Comparison of ENCODE assay signal across 8 cellular contexts in genomic region chr11:108496643-108497256, GRCh38. TPM values are rescaled to one million over a fixed set of nuclear protein-coding genes. Genes with fewer than 3 reads are reported as not detected.
DNase-seq lines count a peak whose midpoint lies in the region; ATAC-seq, FAIRE-seq and TF ChIP-seq lines count a peak whose summit lies in the region.

No MANE protein-coding gene starts in this region.

- no peak overlapping the region for H3K4ac ChIP-seq in H1 (replicated peaks; ENCODE audit: insufficient read length, low read depth, low read length)

- ATAC-seq in HG03439 (IDR thresholded peaks at IDR 0.05; ENCODE audit: unreplicated experiment), result no peak
- no peak for ATAC-seq in GM21367 (IDR thresholded peaks at IDR 0.05; ENCODE audit: unreplicated experiment)

- H3K56ac ChIP-seq in H1 (replicated peaks; ENCODE audit: insufficient read length, low read depth, low read length), result no peak overlapping the region

- TF ChIP-seq POLR2A in H1 (IDR thresholded peaks at IDR 0.05; ENCODE audit: control extremely low read depth in 1 of 2, low read depth in 2 of 2, low read length in 2 of 2), result no peak

- H3K79me2 ChIP-seq in H1 (ENCODE audit: control insufficient read depth in 1 of 2, insufficient read depth in 2 of 2, low read length in 2 of 2), result no peaks in the 10 kb centered on the region

- H3K27me3 ChIP-seq in CD8-positive, alpha-beta memory T cell (ENCODE audit: insufficient read depth, low read length, poor library complexity, severe bottlenecking), result no peaks in the 10 kb centered on the region
- H3K27me3 ChIP-seq in H1 (replicated peaks in 1 of 4; ENCODE audit: control insufficient read depth in 3 of 4, extremely low read depth in 1 of 4, insufficient read depth in 3 of 4, low read length in 3 of 4) (peaks cover 0 to 6% (median 2%) of the 10 kb centered on the region in 4 experiments; a peak in 3 of 7 replicates), neuron (ENCODE audit: insufficient read depth, low read length) (no peaks in the 10 kb centered on the region)

- no peak overlapping the region for H3K14ac ChIP-seq in H1 (ENCODE audit: insufficient read length)

- H2BK12ac ChIP-seq in H1 (ENCODE audit: low read depth, low read length), result no peak overlapping the region

- no peak for TF ChIP-seq RAD21 in H1 (IDR thresholded peaks at IDR 0.05 in 1 of 2, conservative IDR thresholded peaks at IDR 0.05 in 1 of 2; ENCODE audit: low read depth in 2 of 2, low read length in 2 of 2)

- H2BK5ac ChIP-seq in H1 (ENCODE audit: low read depth, low read length), result no peak overlapping the region; the same call in 1 of the 2 replicates

- H3K79me1 ChIP-seq in H1 (ENCODE audit: low read depth, low read length), result no peaks in the 10 kb centered on the region

- no peak for TF ChIP-seq CTCF in LNCaP clone FGC (IDR thresholded peaks at IDR 0.05; ENCODE audit: control insufficient read depth, extremely low read depth, insufficient read depth)
- TF ChIP-seq CTCF in H1 (IDR thresholded peaks at IDR 0.05; ENCODE audit: control extremely low read depth in 1 of 3, insufficient read depth in 1 of 3, low read depth in 1 of 3, low read length in 3 of 3), result no peak

- no peaks in the 10 kb centered on the region for H4K20me1 ChIP-seq in H1 (replicated peaks in 1 of 2; ENCODE audit: control insufficient read depth in 1 of 2, insufficient read depth in 2 of 2, low read length in 2 of 2)

- 84% methylated on average over 7 of the region's 7 CpGs; no CpG with 5 or more reads in 1 of the 2 experiments for WGBS in H1 (ENCODE audit: extremely low coverage in 1 of 2, insufficient coverage in 1 of 2, insufficient read length in 1 of 2, insufficient replicate concordance in 2 of 2, low coverage in 1 of 2, low lambda C conversion rate in 2 of 2, missing lambda C conversion rate in 1 of 2), 2 experiments

- H2AFZ ChIP-seq in H1 (ENCODE audit: low read length), result no peak overlapping the region
- H2AFZ ChIP-seq in neuron (ENCODE audit: low read depth, low read length), result peak overlapping the region; percentile 98

- H3K9me3 Mint-ChIP-seq in CD8-positive, alpha-beta memory T cell, result no peaks in the 10 kb centered on the region

- no peak overlapping the region for H2BK15ac ChIP-seq in H1 (ENCODE audit: low read length)

- FAIRE-seq in H1 (lab: Jason Lieb, UNC), result no peak

- no peaks in the 10 kb centered on the region for H3K9me3 ChIP-seq in CD8-positive, alpha-beta memory T cell (ENCODE audit: low read length)
- H3K9me3 ChIP-seq in H1 (ENCODE audit: insufficient read depth in 2 of 2, low read depth in 1 of 2, low read length in 1 of 2) (no peaks in the 10 kb centered on the region), neuron (ENCODE audit: low read length) (no peaks in the 10 kb centered on the region)

- H4K91ac ChIP-seq in H1 (replicated peaks; ENCODE audit: insufficient read length, low read length), result no peak overlapping the region

- no peak overlapping the region for H4K8ac ChIP-seq in H1 (ENCODE audit: extremely low read depth, insufficient read depth, low read length)

- H3K36me3 Mint-ChIP-seq in CD8-positive, alpha-beta memory T cell, result peaks cover 0 to 7% (median 0%) of the 10 kb centered on the region in 3 donors

- peaks cover 22 to 42% (median 41%) of the 10 kb centered on the region in 3 donors for H3K4me1 Mint-ChIP-seq in CD8-positive, alpha-beta memory T cell

- H3K27ac Mint-ChIP-seq in CD8-positive, alpha-beta memory T cell, result peak overlapping the region; percentile 92 to 100 (median 99)

- peak overlapping the region; percentile 75 for H3K4me3 ChIP-seq in CD8-positive, alpha-beta memory T cell (ENCODE audit: low read length)
- H3K4me3 ChIP-seq in LNCaP clone FGC (ENCODE audit: low read depth, low read length), result no peak overlapping the region
- peak overlapping the region in 3 of 4 experiments; percentile 44 to 83 (median 47); a peak in 4 of 8 replicates for H3K4me3 ChIP-seq in H1 (ENCODE audit: extremely low read depth in 1 of 4, insufficient read depth in 2 of 4, low read depth in 3 of 4, low read length in 4 of 4)
- peak overlapping the region; percentile 64 for H3K4me3 ChIP-seq in neuron (ENCODE audit: low read length)

- TF ChIP-seq EP300 in H1 (IDR thresholded peaks at IDR 0.05; ENCODE audit: borderline replicate concordance in 1 of 2, low read depth in 2 of 2, low read length in 2 of 2), result no peak

- CTCF ChIA-PET in CD8-positive, alpha-beta memory T cell (lab: Charles Lee), result no interaction called here
- CTCF ChIA-PET in H1 (lab: Charles Lee; ENCODE audit: partially characterized antibody), result no interaction called here

- H2BK120ac ChIP-seq in H1 (replicated peaks; ENCODE audit: low read depth, low read length), result no peak overlapping the region

- peak overlapping the region; percentile 72 to 81 for H3K4me2 ChIP-seq in H1 (ENCODE audit: insufficient read depth in 1 of 2, low read depth in 2 of 2, low read length in 2 of 2)

- DNase-seq in CD8-positive, alpha-beta memory T cell, result no peak
- DNase-seq in LNCaP clone FGC (ENCODE audit: low read depth) (peak; percentile 37), H1 (ENCODE audit: low read depth in 1 of 2, low spot score in 2 of 2) (no peak), OCI-M2 (lab: John Stamatoyannopoulos, UW; ENCODE audit: unreplicated experiment) (no peak)
- DNase-seq in activated CD4-positive, alpha-beta T cell treated with anti-CD3 and anti-CD28 coated beads, Interleukin-2, amount 50 U/mL, for 1 hour, result no peak

- H3K4me1 ChIP-seq in CD8-positive, alpha-beta memory T cell (ENCODE audit: insufficient read depth, low read length), result peaks cover 10% of the 10 kb centered on the region
- H3K4me1 ChIP-seq in H1 (replicated peaks in 1 of 4; ENCODE audit: control insufficient read depth in 3 of 4, insufficient read depth in 4 of 4, low read length in 3 of 4), result peaks cover 0 to 7% (median 2%) of the 10 kb centered on the region in 4 experiments; a peak in 6 of 7 replicates
- peaks cover 7% of the 10 kb centered on the region for H3K4me1 ChIP-seq in neuron (ENCODE audit: insufficient read depth, low read length)

- H3K4me3 Mint-ChIP-seq in CD8-positive, alpha-beta memory T cell, result peak overlapping the region; percentile 94 to 100 (median 98)

- POLR2A ChIA-PET in CD8-positive, alpha-beta memory T cell (lab: Charles Lee), result interaction anchor here (0.7 to 1.1 kb wide), 2 partner anchors 28 to 260 kb away, joined by 3 to 4 read pairs; no protein-coding TSS in a partner anchor
- POLR2A ChIA-PET in H1 (lab: Charles Lee; ENCODE audit: partially characterized antibody), result no interaction called here

- no peak overlapping the region for H3K23ac ChIP-seq in H1 (ENCODE audit: insufficient read length)

- no peak overlapping the region for H2AK5ac ChIP-seq in H1 (ENCODE audit: low read depth, low read length)

- H3K27me3 Mint-ChIP-seq in CD8-positive, alpha-beta memory T cell, result peaks cover 0 to 4% of the 10 kb centered on the region in 2 donors

- no peak overlapping the region; a peak in 1 of 7 replicates for H3K9ac ChIP-seq in H1 (replicated peaks in 1 of 4; ENCODE audit: extremely low read depth in 1 of 4, low read depth in 3 of 4, low read length in 3 of 4)

- peak overlapping the region; percentile 81 for H3K27ac ChIP-seq in CD8-positive, alpha-beta memory T cell (ENCODE audit: low read depth, low read length)
- H3K27ac ChIP-seq in H1 (ENCODE audit: low read depth, low read length), result no peak overlapping the region

- H3K18ac ChIP-seq in H1 (ENCODE audit: extremely low read depth, low read length), result no peak overlapping the region

- no peak overlapping the region for H2BK20ac ChIP-seq in H1 (ENCODE audit: low read length)

- H3K36me3 ChIP-seq in CD8-positive, alpha-beta memory T cell (ENCODE audit: insufficient read depth, low read length), result no peaks in the 10 kb centered on the region
- H3K36me3 ChIP-seq in H1 (ENCODE audit: control insufficient read depth in 2 of 4, insufficient read depth in 4 of 4, low read length in 3 of 4) (no peaks in the 10 kb centered on the region), neuron (ENCODE audit: insufficient read depth, low read length) (no peaks in the 10 kb centered on the region)

- H4K5ac ChIP-seq in H1 (ENCODE audit: insufficient read length, low read depth, low read length), result no peak overlapping the region

- peaks cover 6% of the 10 kb centered on the region; the same call in 1 of the 2 replicates for H3K23me2 ChIP-seq in H1 (ENCODE audit: low read depth, low read length)

TF ChIP-seq in H1, 55 proteins besides CTCF, POLR2A, EP300 and RAD21:
- TF ChIP-seq KDM4A (IDR thresholded peaks at IDR 0.05; ENCODE audit: low read depth, low read length, severe bottlenecking) (no peak), RFX5 (IDR thresholded peaks at IDR 0.05; ENCODE audit: borderline replicate concordance, low read depth, low read length) (no peak), RXRA (IDR thresholded peaks at IDR 0.05; ENCODE audit: insufficient read depth, low read depth, low read length) (no peak), TAF7 (optimal IDR thresholded peaks at IDR 0.05; ENCODE audit: borderline replicate concordance, low read depth, low read length) (no peak), CBX8 (IDR thresholded peaks at IDR 0.05; ENCODE audit: borderline replicate concordance, low read depth, low read length) (no peak)

RNA-seq across cellular contexts. Expression of gene POGLUT3, which starts 1.4 kb away (rescaled TPM):
- 10 to 100 TPM; 16.7 to 17.8 TPM for total RNA-seq in CD8-positive, alpha-beta memory T cell
- polyA plus RNA-seq in CD8-positive, alpha-beta memory T cell, result 12.9 TPM
- 14.6 and 17.4 TPM in 2 replicates for total RNA-seq in H1 (2021; fragmentation: NEBNext Ultra II Directional; extraction: Animal tissue kit (Norgen Biotek cat#: 25700))
- 3.5 and 4.7 TPM in 2 replicates for polyA plus RNA-seq in H1 (2011; rRNA removed)
- 6.3 TPM for polyA plus RNA-seq in H1 (2011; cell fraction: cytosol; rRNA removed)
- 5.2 TPM for polyA plus RNA-seq in H1 (2011; cell fraction: nucleus; rRNA removed)
- 7.1 to 11.6 TPM (median 8.5 TPM) in 4 replicates for polyA plus RNA-seq in H1 (2012, experiment 1 of 2)
- 0.76 TPM for polyA plus RNA-seq in H1 (2012, experiment 2 of 2)
- 25.2 TPM for polyA plus RNA-seq in H1 (2013, experiment 1 of 2)
- 26.7 TPM for polyA plus RNA-seq in H1 (2013, experiment 2 of 2)
- 7.4 and 16.5 TPM in 2 replicates for polyA minus RNA-seq in H1 (2011; rRNA and poly(A)+ RNA removed)
- polyA minus RNA-seq in H1 (2011; cell fraction: cytosol; rRNA and poly(A)+ RNA removed), result 12.2 TPM
- polyA minus RNA-seq in H1 (2011; cell fraction: nucleus; rRNA and poly(A)+ RNA removed), result 14.6 TPM

RNA-seq across cellular contexts. Expression of gene C11orf65, which starts 29.4 kb away (rescaled TPM):
- total RNA-seq in CD8-positive, alpha-beta memory T cell, result 1 to 10 TPM in 1 of 2 experiments, under 1 TPM in 1; 0.64 to 1.1 TPM
- 0.78 TPM for polyA plus RNA-seq in CD8-positive, alpha-beta memory T cell
- total RNA-seq in H1 (2021; fragmentation: NEBNext Ultra II Directional; extraction: Animal tissue kit (Norgen Biotek cat#: 25700)), result 0.22 and 0.52 TPM in 2 replicates
- polyA plus RNA-seq in H1 (2011; rRNA removed), result 0.08 and 0.14 TPM in 2 replicates
- polyA plus RNA-seq in H1 (2011; cell fraction: cytosol; rRNA removed), result 0.34 TPM
- polyA plus RNA-seq in H1 (2011; cell fraction: nucleus; rRNA removed), result 0.10 TPM
- polyA plus RNA-seq in H1 (2012, experiment 1 of 2), result 0.28 to 0.50 TPM (median 0.46 TPM) in 4 replicates
- polyA plus RNA-seq in H1 (2012, experiment 2 of 2), result not detected
- 0.34 TPM for polyA plus RNA-seq in H1 (2013, experiment 1 of 2)
- polyA plus RNA-seq in H1 (2013, experiment 2 of 2), result 0.70 TPM
- polyA minus RNA-seq in H1 (2011; rRNA and poly(A)+ RNA removed), result 0.22 and 0.41 TPM in 2 replicates
- polyA minus RNA-seq in H1 (2011; cell fraction: cytosol; rRNA and poly(A)+ RNA removed), result not detected
- 0.30 TPM for polyA minus RNA-seq in H1 (2011; cell fraction: nucleus; rRNA and poly(A)+ RNA removed)
